Comparison of ENCODE assay signal across 13 cellular contexts in genomic region chr3:170470063-170471006, GRCh38. TPM values are rescaled to one million over a fixed set of nuclear protein-coding genes. Genes with fewer than 3 reads are reported as not detected.
DNase-seq lines count a peak whose midpoint lies in the region; ATAC-seq, FAIRE-seq and TF ChIP-seq lines count a peak whose summit lies in the region.
"Had no signal": no experiment of that assay in that cellular context is flagged by ENCODE, and none has a peak within 500 bp of the region (broad histone marks: within the 10 kb centered on the region; RNA-seq: fewer than 3 reads in every experiment).

No MANE protein-coding gene starts in this region.

- H3K9me3 Mint-ChIP-seq in HFFc6: no peaks in the 10 kb centered on the region
- no peaks in the 10 kb centered on the region for H3K9me3 Mint-ChIP-seq in CD8-positive, alpha-beta memory T cell
- H3K9me3 Mint-ChIP-seq: CD4-positive, alpha-beta T cell had no signal

- TF ChIP-seq CTCF in A549 (IDR thresholded peaks at IDR 0.05) (no peak), HFFc6 (IDR thresholded peaks at IDR 0.05) (no peak), body of pancreas (IDR thresholded peaks at IDR 0.05) (no peak)

- CTCF ChIA-PET in A549 (lab: Yijun Ruan, JAX): interaction anchor here (0.6 to 1.0 kb wide), 2 partner anchors 18 to 261 kb away, joined by 3 to 4 read pairs; no protein-coding TSS in a partner anchor
- CTCF ChIA-PET in CD8-positive, alpha-beta memory T cell (lab: Charles Lee): no interaction called here

- H3K36me3 Mint-ChIP-seq in HFFc6 (ENCODE audit: low read depth): no peaks in the 10 kb centered on the region
- no peaks in the 10 kb centered on the region for H3K36me3 Mint-ChIP-seq in CD8-positive, alpha-beta memory T cell

- H3K4me1 ChIP-seq in A549 (peaks cover 46% of the 10 kb centered on the region), body of pancreas (no peaks in the 10 kb centered on the region)
- no peaks in the 10 kb centered on the region for H3K4me1 ChIP-seq in CD8-positive, alpha-beta memory T cell (ENCODE audit: insufficient read depth, low read length)

- DNase-seq in A549 (ENCODE audit: low read depth in 1 of 2, low spot score in 1 of 2): peak in 1 of 2 experiments; percentile 21
- DNase-seq in HFFc6: peak; percentile 49
- peak; percentile 44 for DNase-seq in kidney glomerular epithelial cell (lab: John Stamatoyannopoulos, UW)
- no peak for DNase-seq in CD8-positive, alpha-beta memory T cell
- no peak for DNase-seq in HT-29 (ENCODE audit: low spot score)
- DNase-seq in body of pancreas: no peak
- DNase-seq: CD4-positive, alpha-beta T cell; KBM-7; SIG-M5; stimulated activated CD4-positive, alpha-beta T cell treated with anti-CD3 and anti-CD28 coated beads, Interleukin-4, amount 100 ng/mL, for 24 hours had no signal

- H3K36me3 ChIP-seq in CD8-positive, alpha-beta memory T cell (ENCODE audit: insufficient read depth, low read length): no peaks in the 10 kb centered on the region
- H3K36me3 ChIP-seq in body of pancreas (replicated peaks in 1 of 2; ENCODE audit: insufficient read depth in 1 of 2, low read depth in 2 of 2): no peaks in the 10 kb centered on the region

- peaks cover 67% of the 10 kb centered on the region for H3K4me1 Mint-ChIP-seq in HFFc6 (ENCODE audit: low read depth)
- H3K4me1 Mint-ChIP-seq in CD8-positive, alpha-beta memory T cell: peaks cover 0 to 3% (median 0%) of the 10 kb centered on the region in 3 donors

- H3K27ac Mint-ChIP-seq in HFFc6: peak overlapping the region; percentile 61
- H3K27ac Mint-ChIP-seq in CD8-positive, alpha-beta memory T cell: no peak overlapping the region
- H3K27ac Mint-ChIP-seq: CD4-positive, alpha-beta T cell had no signal

- no peaks in the 10 kb centered on the region for H3K27me3 ChIP-seq in CD8-positive, alpha-beta memory T cell (ENCODE audit: insufficient read depth, low read length, poor library complexity, severe bottlenecking)
- no peaks in the 10 kb centered on the region for H3K27me3 ChIP-seq in body of pancreas

- H3K4me2 ChIP-seq in A549: peak overlapping the region; percentile 65

- TF ChIP-seq EP300 in A549 (IDR thresholded peaks at IDR 0.05): no peak

- FAIRE-seq in A549 (lab: Jason Lieb, UNC): no peak

- no peak overlapping the region for H3K4me3 ChIP-seq in A549
- no peak overlapping the region for H3K4me3 ChIP-seq in CD8-positive, alpha-beta memory T cell (ENCODE audit: low read length)
- no peak overlapping the region for H3K4me3 ChIP-seq in body of pancreas

- H3K9me3 ChIP-seq in A549 (no peaks in the 10 kb centered on the region), body of pancreas (no peaks in the 10 kb centered on the region)
- H3K9me3 ChIP-seq in CD8-positive, alpha-beta memory T cell (ENCODE audit: low read length): no peaks in the 10 kb centered on the region

- TF ChIP-seq RAD21 in A549 (conservative IDR thresholded peaks at IDR 0.05 in 1 of 2, IDR thresholded peaks at IDR 0.05 in 1 of 2): no peak

- H3K4me3 Mint-ChIP-seq in HFFc6: peak overlapping the region; percentile 71
- no peak overlapping the region for H3K4me3 Mint-ChIP-seq in CD8-positive, alpha-beta memory T cell
- H3K4me3 Mint-ChIP-seq: CD4-positive, alpha-beta T cell had no signal

- H3K27ac ChIP-seq in A549 (peak overlapping the region; percentile 29 to 57; a peak in 4 of 6 replicates), body of pancreas (no peak overlapping the region)
- H3K27ac ChIP-seq in CD8-positive, alpha-beta memory T cell (ENCODE audit: low read depth, low read length): no peak overlapping the region
- H3K27ac ChIP-seq: epithelial cell of prostate had no signal

- intact Hi-C loops in body of pancreas (cut with DNase I): no loop called here

- no peak for TF ChIP-seq POLR2A in A549 (IDR thresholded peaks at IDR 0.05; ENCODE audit: low read length)
- TF ChIP-seq POLR2A in body of pancreas (IDR thresholded peaks at IDR 0.05): no peak

- no peaks in the 10 kb centered on the region for H3K27me3 Mint-ChIP-seq in HFFc6 (ENCODE audit: insufficient read depth)
- peaks cover 7 to 46% of the 10 kb centered on the region in 2 donors for H3K27me3 Mint-ChIP-seq in CD8-positive, alpha-beta memory T cell

- ATAC-seq in A549: peak; percentile 18 to 28; a peak in 4 of 6 replicates
- no peak for ATAC-seq in GM19467 (IDR thresholded peaks at IDR 0.05; ENCODE audit: unreplicated experiment)
- no peak for ATAC-seq in body of pancreas

- POLR2A ChIA-PET in A549 (lab: Yijun Ruan, JAX): no interaction called here
- POLR2A ChIA-PET in CD8-positive, alpha-beta memory T cell (lab: Charles Lee): no interaction called here

- WGBS in A549 (ENCODE audit: missing lambda C conversion rate): 37% methylated on average over 9 of the region's 9 CpGs
- WGBS in body of pancreas, 2 donors: 52 to 54% methylated on average over 9 of the region's 9 CpGs

TF ChIP-seq in A549, 52 proteins besides CTCF, POLR2A, EP300 and RAD21:
- no peak for TF ChIP-seq CEBPB (IDR thresholded peaks at IDR 0.05)

TF ChIP-seq in PFSK-1, 5 proteins besides CTCF, POLR2A, EP300 and RAD21:
- TF ChIP-seq POLR2AphosphoS5 (IDR thresholded peaks at IDR 0.05; ENCODE audit: low read depth, low read length) (no peak), REST (IDR thresholded peaks at IDR 0.05; ENCODE audit: insufficient read depth in 1 of 2, low read depth in 2 of 2, low read length in 2 of 2) (no peak), FOXP2 (optimal IDR thresholded peaks at IDR 0.05; ENCODE audit: borderline replicate concordance, extremely low read depth, extremely low read length, insufficient read depth) (peak; percentile 57), TAF1 (IDR thresholded peaks at IDR 0.05; ENCODE audit: borderline replicate concordance, insufficient read depth, low read length) (no peak), SIN3A (IDR thresholded peaks at IDR 0.05; ENCODE audit: borderline replicate concordance, insufficient read depth, low read length) (no peak)
TF ChIP-seq in PFSK-1: peak in this region for 1.

RNA-seq across cellular contexts. Expression of gene CLDN11, which starts 51.7 kb away (rescaled TPM):
- 0.42 and 0.44 TPM in 2 replicates for polyA plus RNA-seq in A549 (2011; rRNA removed)
- polyA plus RNA-seq in A549 (2012; cell fraction: cytosol; rRNA removed): 0.32 and 0.42 TPM in 2 replicates
- 2.6 and 3.2 TPM in 2 replicates for polyA plus RNA-seq in A549 (2012; cell fraction: nucleus; rRNA removed)
- polyA plus RNA-seq in A549 (2017; fragmentation: RNase III; extraction: RNeasy Plus Mini Kit Qiagen cat#74134 plus additional on column Dnase treatment): 0.42 to 0.61 TPM (median 0.56 TPM) in 3 replicates
- 0.21 and 0.49 TPM in 2 replicates for polyA minus RNA-seq in A549 (2011; rRNA and poly(A)+ RNA removed)
- 10 to 100 TPM in 4 of 6 experiments, 1 to 10 TPM in 2; 3.3 to 77.5 (median 66.7) TPM for total RNA-seq in HFFc6 (2021; fragmentation: NEBNext Ultra II Directional; extraction: Animal tissue kit (Norgen Biotek cat#: 25700))
- polyA plus RNA-seq in PFSK-1 (2012; ENCODE audit: insufficient read length, low read depth): not detected
- under 1 TPM in 1 of 2 experiments, not detected in 1; 0.26 TPM for total RNA-seq in CD8-positive, alpha-beta memory T cell
- not detected for polyA plus RNA-seq in CD8-positive, alpha-beta memory T cell
- 0.56 and 0.63 TPM in 2 replicates for total RNA-seq in HT-29 (2014; rRNA removed; shearing (Covaris generic))
- 1 to 10 TPM; 3.9 to 5.6 TPM for total RNA-seq in body of pancreas
- total RNA-seq: CD4-positive, alpha-beta T cell had no signal

Comparison
In these comparisons a context has a peak if more than half of its experiments do, and no peak if none do; other contexts are left out.
1. ATAC-seq: peak in A549 (2 of 2); none in GM19467 (single experiment) and body of pancreas (single experiment).
2. DNase-seq: peak in HFFc6 (single experiment) and kidney glomerular epithelial cell (single experiment); none in CD8-positive, alpha-beta memory T cell (0 of 5), HT-29 (single experiment) and body of pancreas (0 of 4).
3. H3K27ac ChIP-seq: peak in A549 (2 of 2); none in CD8-positive, alpha-beta memory T cell (single experiment) and body of pancreas (0 of 4).